7 cellular contexts compared by ENCODE assay signal in the genomic region with DNA sequence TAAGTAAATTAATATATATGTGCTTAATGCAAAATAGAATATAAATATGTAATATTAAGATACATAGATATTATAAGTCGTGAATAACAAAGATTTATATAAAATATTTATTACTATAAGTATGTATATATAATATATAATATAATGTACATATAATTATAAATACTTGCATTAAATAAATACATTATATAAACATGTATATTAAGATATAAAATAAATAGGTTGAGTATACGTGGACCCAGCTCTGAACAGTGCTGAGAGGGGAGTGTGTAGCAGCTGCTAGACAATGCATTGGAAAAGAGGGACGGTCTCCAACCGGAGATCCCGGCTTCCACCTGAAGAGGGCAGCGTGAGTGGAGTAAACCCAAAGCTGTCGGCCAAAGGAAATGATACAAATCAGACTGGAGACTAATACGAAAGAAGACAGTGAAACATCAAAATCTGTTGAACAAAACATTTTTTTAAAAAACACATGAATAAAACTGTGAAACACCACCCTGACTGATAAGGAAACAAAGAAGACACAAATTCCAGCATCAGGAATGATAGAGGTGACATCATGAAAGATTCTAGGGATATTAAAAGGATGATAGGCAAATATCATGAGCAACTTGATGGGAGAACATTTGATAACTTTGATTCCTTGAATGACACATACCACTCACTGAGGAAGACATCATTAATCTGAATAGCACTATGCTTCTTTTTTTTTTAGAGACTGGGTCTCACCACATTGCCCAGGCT.
DNase-seq lines count a peak whose midpoint lies in the region; ATAC-seq, FAIRE-seq and TF ChIP-seq lines count a peak whose summit lies in the region.

No MANE protein-coding gene starts in this region.

- FAIRE-seq in GM12892 (lab: Jason Lieb, UNC) (peak; percentile 64), TTC549 (lab: Jason Lieb, UNC) (peak; percentile 96)

- H3K4me3 ChIP-seq in brain microvascular endothelial cell (ENCODE audit: low read depth, low read length) = no peak overlapping the region

- in situ Hi-C loops in brain microvascular endothelial cell (cut with HindIII; ENCODE audit: low pct_ligation_motif_present, low sequenced_read_pairs) = loop anchor here (25.0 kb wide), 1 partner anchor 429 kb away; no protein-coding TSS in a partner anchor

- no peak for TF ChIP-seq POLR2A in GM12892 (IDR thresholded peaks at IDR 0.05; ENCODE audit: low read depth, low read length)

- no peaks in the 10 kb centered on the region for H3K36me3 ChIP-seq in brain microvascular endothelial cell (replicated peaks)

- no peaks in the 10 kb centered on the region for H3K27me3 ChIP-seq in brain microvascular endothelial cell (replicated peaks)

- TF ChIP-seq CTCF in brain microvascular endothelial cell (IDR thresholded peaks at IDR 0.05; ENCODE audit: low read depth, low read length, missing control alignments) = peak; percentile 91

- no peak overlapping the region for H3K27ac ChIP-seq in brain microvascular endothelial cell

- DNase-seq in GM12892 (ENCODE audit: insufficient read length) = no peak
- DNase-seq in NCI-H2029 (lab: John Stamatoyannopoulos, UW) = peak; percentile 16
- peak; percentile 75 for DNase-seq in brain microvascular endothelial cell
- peak; percentile 56 for DNase-seq in iris pigment epithelial cell (ENCODE audit: low read depth)
- peak; percentile 58 to 60 for DNase-seq in stimulated activated CD4-positive, alpha-beta T cell treated with anti-CD3 and anti-CD28 coated beads, Interleukin-1b, Interleukin-23, amount 100 ng/mL, for 4 hours (ENCODE audit: low read depth in 2 of 2)

- no peak for ATAC-seq in HG02840 (IDR thresholded peaks at IDR 0.05; ENCODE audit: low FRiP score, unreplicated experiment)
